In genomic region chr16:2697401-2697948, GRCh38 we compare ENCODE assay signal across 25 cellular contexts. TPM values are rescaled to one million over a fixed set of nuclear protein-coding genes. Genes with fewer than 3 reads are reported as not detected.
"Had no signal": no experiment of that assay in that cellular context is flagged by ENCODE, and none has a peak within 500 bp of the region (broad histone marks: within the 10 kb centered on the region; RNA-seq: fewer than 3 reads in every experiment).

No MANE protein-coding gene starts in this region.

- DNase-seq: natural killer cell; occipital lobe; ovary; right lobe of liver; sigmoid colon; small intestine; stimulated activated CD4-positive, alpha-beta T cell treated with anti-CD3 and anti-CD28 coated beads, Interleukin-15, amount 100 ng/mL, for 24 hours; stimulated activated CD4-positive, alpha-beta T cell treated with anti-CD3 and anti-CD28 coated beads, Interleukin-2, amount 100 ng/mL, for 24 hours; stimulated activated CD4-positive, alpha-beta T cell treated with anti-CD3 and anti-CD28 coated beads, Interleukin-2, amount 100 ng/mL, for 48 hours; stimulated activated CD4-positive, alpha-beta T cell treated with anti-CD3 and anti-CD28 coated beads, Interleukin-4, amount 100 ng/mL, for 24 hours; stimulated activated naive B cell treated with anti-CD40 and anti-IgM and Interleukin-4, amounts not matched to agents 10 μg/mL and 1 μg/mL and 100 μg/mL, for 72 hours; stimulated activated naive CD4-positive, alpha-beta T cell treated with Interleukin-2 at 50 U/mL for 16 hours; stomach; thyroid gland; trophoblast cell; uterus had no signal

- H3K4me1 ChIP-seq: right lobe of liver had no signal

- H3K4me3 ChIP-seq: neural progenitor cell, ovary, psoas muscle, right lobe of liver, sigmoid colon, stomach, thoracic aorta, thyroid gland, tibial nerve, upper lobe of left lung, uterus had no signal

- H3K27ac ChIP-seq: neural progenitor cell, ovary, parathyroid adenoma, psoas muscle, right lobe of liver, sigmoid colon, stomach, thoracic aorta, thyroid gland, tibial nerve, upper lobe of left lung, uterus had no signal

- ATAC-seq: natural killer cell; psoas muscle; right cardiac atrium; right lobe of liver; stimulated activated effector memory CD8-positive, alpha-beta T cell treated with anti-CD3 and anti-CD28 coated beads, Interleukin-12 subunit alpha, Interleukin-12 subunit beta, amount 100 ng/mL, for 72 hours; stimulated activated naive B cell treated with anti-CD40 and anti-IgM and Interleukin-4, amounts not matched to agents 10 μg/mL and 1 μg/mL and 100 μg/mL, for 72 hours had no signal

- H3K9me3 ChIP-seq: ovary, psoas muscle, right lobe of liver, sigmoid colon, stomach, thoracic aorta, thyroid gland, tibial nerve, upper lobe of left lung, uterus had no signal

- H3K36me3 ChIP-seq: neural progenitor cell, ovary, uterus had no signal

- H3K27me3 ChIP-seq: neural progenitor cell, ovary, right lobe of liver, sigmoid colon, stomach, thyroid gland, tibial nerve, upper lobe of left lung, uterus had no signal

RNA-seq across cellular contexts. Expression of gene PRSS27, which starts 22.5 kb away (rescaled TPM):
- total RNA-seq: skeletal muscle tissue had no signal
